1 cellular context compared by ENCODE assay signal in genomic region chr14:61537567-61538463, GRCh38.
TF ChIP-seq lines count a peak whose summit lies in the region.

No MANE protein-coding gene starts in this region.

TF ChIP-seq in HepG2, 621 proteins besides CTCF, POLR2A, EP300 and RAD21 (continued from another document and continues in another):
- TF ChIP-seq ZSCAN21 (CRISPR knock-in tag; IDR thresholded peaks at IDR 0.05; ENCODE audit: borderline replicate concordance) = peak; percentile 46; the same call in 1 of the 2 replicates
- TF ChIP-seq, protein P1, sequence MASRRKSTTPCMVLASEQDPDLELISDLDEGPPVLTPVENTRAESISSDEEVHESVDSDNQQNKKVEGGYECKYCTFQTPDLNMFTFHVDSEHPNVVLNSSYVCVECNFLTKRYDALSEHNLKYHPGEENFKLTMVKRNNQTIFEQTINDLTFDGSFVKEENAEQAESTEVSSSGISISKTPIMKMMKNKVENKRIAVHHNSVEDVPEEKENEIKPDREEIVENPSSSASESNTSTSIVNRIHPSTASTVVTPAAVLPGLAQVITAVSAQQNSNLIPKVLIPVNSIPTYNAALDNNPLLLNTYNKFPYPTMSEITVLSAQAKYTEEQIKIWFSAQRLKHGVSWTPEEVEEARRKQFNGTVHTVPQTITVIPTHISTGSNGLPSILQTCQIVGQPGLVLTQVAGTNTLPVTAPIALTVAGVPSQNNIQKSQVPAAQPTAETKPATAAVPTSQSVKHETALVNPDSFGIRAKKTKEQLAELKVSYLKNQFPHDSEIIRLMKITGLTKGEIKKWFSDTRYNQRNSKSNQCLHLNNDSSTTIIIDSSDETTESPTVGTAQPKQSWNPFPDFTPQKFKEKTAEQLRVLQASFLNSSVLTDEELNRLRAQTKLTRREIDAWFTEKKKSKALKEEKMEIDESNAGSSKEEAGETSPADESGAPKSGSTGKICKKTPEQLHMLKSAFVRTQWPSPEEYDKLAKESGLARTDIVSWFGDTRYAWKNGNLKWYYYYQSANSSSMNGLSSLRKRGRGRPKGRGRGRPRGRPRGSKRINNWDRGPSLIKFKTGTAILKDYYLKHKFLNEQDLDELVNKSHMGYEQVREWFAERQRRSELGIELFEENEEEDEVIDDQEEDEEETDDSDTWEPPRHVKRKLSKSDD (CRISPR knock-in tag; IDR thresholded peaks at IDR 0.05; ENCODE audit: low read depth) = no peak
- peak; percentile 83 for TF ChIP-seq RARA (CRISPR knock-in tag; IDR thresholded peaks at IDR 0.05)
- TF ChIP-seq ZNF224 (CRISPR knock-in tag; IDR thresholded peaks at IDR 0.05) = no peak
- TF ChIP-seq TGIF2 (CRISPR knock-in tag; IDR thresholded peaks at IDR 0.05) = peak; percentile 81
- TF ChIP-seq, protein P2, sequence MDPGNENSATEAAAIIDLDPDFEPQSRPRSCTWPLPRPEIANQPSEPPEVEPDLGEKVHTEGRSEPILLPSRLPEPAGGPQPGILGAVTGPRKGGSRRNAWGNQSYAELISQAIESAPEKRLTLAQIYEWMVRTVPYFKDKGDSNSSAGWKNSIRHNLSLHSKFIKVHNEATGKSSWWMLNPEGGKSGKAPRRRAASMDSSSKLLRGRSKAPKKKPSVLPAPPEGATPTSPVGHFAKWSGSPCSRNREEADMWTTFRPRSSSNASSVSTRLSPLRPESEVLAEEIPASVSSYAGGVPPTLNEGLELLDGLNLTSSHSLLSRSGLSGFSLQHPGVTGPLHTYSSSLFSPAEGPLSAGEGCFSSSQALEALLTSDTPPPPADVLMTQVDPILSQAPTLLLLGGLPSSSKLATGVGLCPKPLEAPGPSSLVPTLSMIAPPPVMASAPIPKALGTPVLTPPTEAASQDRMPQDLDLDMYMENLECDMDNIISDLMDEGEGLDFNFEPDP (CRISPR knock-in tag; conservative IDR thresholded peaks at IDR 0.05) = no peak
- TF ChIP-seq ZNF230 (CRISPR knock-in tag; IDR thresholded peaks at IDR 0.05) = no peak
- TF ChIP-seq SKI (IDR thresholded peaks at IDR 0.05; ENCODE audit: partially characterized antibody) = peak; percentile 80
- TF ChIP-seq ZNF607 (CRISPR knock-in tag; IDR thresholded peaks at IDR 0.05; ENCODE audit: borderline replicate concordance) = no peak
- no peak for TF ChIP-seq ZNF180 (CRISPR knock-in tag; IDR thresholded peaks at IDR 0.05; ENCODE audit: borderline replicate concordance, low read depth)
- TF ChIP-seq, protein P3, sequence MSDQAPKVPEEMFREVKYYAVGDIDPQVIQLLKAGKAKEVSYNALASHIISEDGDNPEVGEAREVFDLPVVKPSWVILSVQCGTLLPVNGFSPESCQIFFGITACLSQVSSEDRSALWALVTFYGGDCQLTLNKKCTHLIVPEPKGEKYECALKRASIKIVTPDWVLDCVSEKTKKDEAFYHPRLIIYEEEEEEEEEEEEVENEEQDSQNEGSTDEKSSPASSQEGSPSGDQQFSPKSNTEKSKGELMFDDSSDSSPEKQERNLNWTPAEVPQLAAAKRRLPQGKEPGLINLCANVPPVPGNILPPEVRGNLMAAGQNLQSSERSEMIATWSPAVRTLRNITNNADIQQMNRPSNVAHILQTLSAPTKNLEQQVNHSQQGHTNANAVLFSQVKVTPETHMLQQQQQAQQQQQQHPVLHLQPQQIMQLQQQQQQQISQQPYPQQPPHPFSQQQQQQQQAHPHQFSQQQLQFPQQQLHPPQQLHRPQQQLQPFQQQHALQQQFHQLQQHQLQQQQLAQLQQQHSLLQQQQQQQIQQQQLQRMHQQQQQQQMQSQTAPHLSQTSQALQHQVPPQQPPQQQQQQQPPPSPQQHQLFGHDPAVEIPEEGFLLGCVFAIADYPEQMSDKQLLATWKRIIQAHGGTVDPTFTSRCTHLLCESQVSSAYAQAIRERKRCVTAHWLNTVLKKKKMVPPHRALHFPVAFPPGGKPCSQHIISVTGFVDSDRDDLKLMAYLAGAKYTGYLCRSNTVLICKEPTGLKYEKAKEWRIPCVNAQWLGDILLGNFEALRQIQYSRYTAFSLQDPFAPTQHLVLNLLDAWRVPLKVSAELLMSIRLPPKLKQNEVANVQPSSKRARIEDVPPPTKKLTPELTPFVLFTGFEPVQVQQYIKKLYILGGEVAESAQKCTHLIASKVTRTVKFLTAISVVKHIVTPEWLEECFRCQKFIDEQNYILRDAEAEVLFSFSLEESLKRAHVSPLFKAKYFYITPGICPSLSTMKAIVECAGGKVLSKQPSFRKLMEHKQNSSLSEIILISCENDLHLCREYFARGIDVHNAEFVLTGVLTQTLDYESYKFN (CRISPR knock-in tag; conservative IDR thresholded peaks at IDR 0.05) = peak; percentile 66
- no peak for TF ChIP-seq ZNF589 (CRISPR knock-in tag; conservative IDR thresholded peaks at IDR 0.05)
- TF ChIP-seq NFE2 (CRISPR knock-in tag; IDR thresholded peaks at IDR 0.05) = peak; percentile 98
- TF ChIP-seq HOXA3 (CRISPR knock-in tag; IDR thresholded peaks at IDR 0.05) = peak; percentile 21
- TF ChIP-seq, protein P4, sequence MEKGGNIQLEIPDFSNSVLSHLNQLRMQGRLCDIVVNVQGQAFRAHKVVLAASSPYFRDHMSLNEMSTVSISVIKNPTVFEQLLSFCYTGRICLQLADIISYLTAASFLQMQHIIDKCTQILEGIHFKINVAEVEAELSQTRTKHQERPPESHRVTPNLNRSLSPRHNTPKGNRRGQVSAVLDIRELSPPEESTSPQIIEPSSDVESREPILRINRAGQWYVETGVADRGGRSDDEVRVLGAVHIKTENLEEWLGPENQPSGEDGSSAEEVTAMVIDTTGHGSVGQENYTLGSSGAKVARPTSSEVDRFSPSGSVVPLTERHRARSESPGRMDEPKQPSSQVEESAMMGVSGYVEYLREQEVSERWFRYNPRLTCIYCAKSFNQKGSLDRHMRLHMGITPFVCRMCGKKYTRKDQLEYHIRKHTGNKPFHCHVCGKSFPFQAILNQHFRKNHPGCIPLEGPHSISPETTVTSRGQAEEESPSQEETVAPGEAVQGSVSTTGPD (CRISPR knock-in tag; IDR thresholded peaks at IDR 0.05) = no peak
- peak; percentile 68; the same call in 1 of the 2 replicates for TF ChIP-seq FOSL1 (CRISPR knock-in tag; IDR thresholded peaks at IDR 0.05; ENCODE audit: borderline replicate concordance)
- TF ChIP-seq, protein P5, sequence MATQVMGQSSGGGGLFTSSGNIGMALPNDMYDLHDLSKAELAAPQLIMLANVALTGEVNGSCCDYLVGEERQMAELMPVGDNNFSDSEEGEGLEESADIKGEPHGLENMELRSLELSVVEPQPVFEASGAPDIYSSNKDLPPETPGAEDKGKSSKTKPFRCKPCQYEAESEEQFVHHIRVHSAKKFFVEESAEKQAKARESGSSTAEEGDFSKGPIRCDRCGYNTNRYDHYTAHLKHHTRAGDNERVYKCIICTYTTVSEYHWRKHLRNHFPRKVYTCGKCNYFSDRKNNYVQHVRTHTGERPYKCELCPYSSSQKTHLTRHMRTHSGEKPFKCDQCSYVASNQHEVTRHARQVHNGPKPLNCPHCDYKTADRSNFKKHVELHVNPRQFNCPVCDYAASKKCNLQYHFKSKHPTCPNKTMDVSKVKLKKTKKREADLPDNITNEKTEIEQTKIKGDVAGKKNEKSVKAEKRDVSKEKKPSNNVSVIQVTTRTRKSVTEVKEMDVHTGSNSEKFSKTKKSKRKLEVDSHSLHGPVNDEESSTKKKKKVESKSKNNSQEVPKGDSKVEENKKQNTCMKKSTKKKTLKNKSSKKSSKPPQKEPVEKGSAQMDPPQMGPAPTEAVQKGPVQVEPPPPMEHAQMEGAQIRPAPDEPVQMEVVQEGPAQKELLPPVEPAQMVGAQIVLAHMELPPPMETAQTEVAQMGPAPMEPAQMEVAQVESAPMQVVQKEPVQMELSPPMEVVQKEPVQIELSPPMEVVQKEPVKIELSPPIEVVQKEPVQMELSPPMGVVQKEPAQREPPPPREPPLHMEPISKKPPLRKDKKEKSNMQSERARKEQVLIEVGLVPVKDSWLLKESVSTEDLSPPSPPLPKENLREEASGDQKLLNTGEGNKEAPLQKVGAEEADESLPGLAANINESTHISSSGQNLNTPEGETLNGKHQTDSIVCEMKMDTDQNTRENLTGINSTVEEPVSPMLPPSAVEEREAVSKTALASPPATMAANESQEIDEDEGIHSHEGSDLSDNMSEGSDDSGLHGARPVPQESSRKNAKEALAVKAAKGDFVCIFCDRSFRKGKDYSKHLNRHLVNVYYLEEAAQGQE (IDR thresholded peaks at IDR 0.05; ENCODE audit: borderline replicate concordance in 1 of 2, low read depth in 1 of 2, low read length in 2 of 2) = peak in 1 of 2 experiments; percentile 59; a peak in 2 of 4 replicates
- TF ChIP-seq ZSCAN29 (CRISPR knock-in tag; conservative IDR thresholded peaks at IDR 0.05) = no peak; the same call in 1 of the 2 replicates
- no peak for TF ChIP-seq CSRNP2 (CRISPR knock-in tag; conservative IDR thresholded peaks at IDR 0.05; ENCODE audit: low read depth)
- TF ChIP-seq NFRKB (IDR thresholded peaks at IDR 0.05) = no peak
- TF ChIP-seq BHLHE40 (IDR thresholded peaks at IDR 0.05; ENCODE audit: low read length) = peak; percentile 98
- TF ChIP-seq MAFG (CRISPR knock-in tag; IDR thresholded peaks at IDR 0.05) = no peak
- TF ChIP-seq NFKBIZ (CRISPR knock-in tag; IDR thresholded peaks at IDR 0.05) = peak; percentile 80; the same call in 1 of the 2 replicates
- no peak for TF ChIP-seq ZNF510 (CRISPR knock-in tag; IDR thresholded peaks at IDR 0.05; ENCODE audit: low read depth)
- TF ChIP-seq NR0B2 (CRISPR knock-in tag; IDR thresholded peaks at IDR 0.05) = no peak
- TF ChIP-seq, protein P6, sequence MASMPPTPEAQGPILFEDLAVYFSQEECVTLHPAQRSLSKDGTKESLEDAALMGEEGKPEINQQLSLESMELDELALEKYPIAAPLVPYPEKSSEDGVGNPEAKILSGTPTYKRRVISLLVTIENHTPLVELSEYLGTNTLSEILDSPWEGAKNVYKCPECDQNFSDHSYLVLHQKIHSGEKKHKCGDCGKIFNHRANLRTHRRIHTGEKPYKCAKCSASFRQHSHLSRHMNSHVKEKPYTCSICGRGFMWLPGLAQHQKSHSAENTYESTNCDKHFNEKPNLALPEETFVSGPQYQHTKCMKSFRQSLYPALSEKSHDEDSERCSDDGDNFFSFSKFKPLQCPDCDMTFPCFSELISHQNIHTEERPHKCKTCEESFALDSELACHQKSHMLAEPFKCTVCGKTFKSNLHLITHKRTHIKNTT (CRISPR knock-in tag; IDR thresholded peaks at IDR 0.05) = no peak
- no peak for TF ChIP-seq SP2 (CRISPR knock-in tag; IDR thresholded peaks at IDR 0.05)
- TF ChIP-seq, protein P7, sequence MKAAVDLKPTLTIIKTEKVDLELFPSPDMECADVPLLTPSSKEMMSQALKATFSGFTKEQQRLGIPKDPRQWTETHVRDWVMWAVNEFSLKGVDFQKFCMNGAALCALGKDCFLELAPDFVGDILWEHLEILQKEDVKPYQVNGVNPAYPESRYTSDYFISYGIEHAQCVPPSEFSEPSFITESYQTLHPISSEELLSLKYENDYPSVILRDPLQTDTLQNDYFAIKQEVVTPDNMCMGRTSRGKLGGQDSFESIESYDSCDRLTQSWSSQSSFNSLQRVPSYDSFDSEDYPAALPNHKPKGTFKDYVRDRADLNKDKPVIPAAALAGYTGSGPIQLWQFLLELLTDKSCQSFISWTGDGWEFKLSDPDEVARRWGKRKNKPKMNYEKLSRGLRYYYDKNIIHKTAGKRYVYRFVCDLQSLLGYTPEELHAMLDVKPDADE (CRISPR knock-in tag; IDR thresholded peaks at IDR 0.05) = no peak
- no peak; the same call in 1 of the 2 replicates for TF ChIP-seq ZBTB46 (CRISPR knock-in tag; IDR thresholded peaks at IDR 0.05; ENCODE audit: borderline replicate concordance)
- no peak for TF ChIP-seq PCBP1 (IDR thresholded peaks at IDR 0.05; ENCODE audit: borderline replicate concordance, low read depth, low read length)
- TF ChIP-seq ZMYM3 (CRISPR knock-in tag; IDR thresholded peaks at IDR 0.05) = no peak
- TF ChIP-seq ZBTB8A (CRISPR knock-in tag; IDR thresholded peaks at IDR 0.05; ENCODE audit: borderline replicate concordance, low read depth) = no peak
- TF ChIP-seq ZBTB33 (CRISPR knock-in tag; IDR thresholded peaks at IDR 0.05) = peak; percentile 70
- no peak for TF ChIP-seq SRY (CRISPR knock-in tag; IDR thresholded peaks at IDR 0.05)
- TF ChIP-seq ZNF33A (CRISPR knock-in tag; IDR thresholded peaks at IDR 0.05; ENCODE audit: borderline replicate concordance) = no peak
- peak; percentile 87; the same call in 1 of the 2 replicates for TF ChIP-seq ZKSCAN8 (CRISPR knock-in tag; IDR thresholded peaks at IDR 0.05; ENCODE audit: borderline replicate concordance)
- no peak; the same call in 1 of the 2 replicates for TF ChIP-seq MYC (CRISPR knock-in tag; IDR thresholded peaks at IDR 0.05; ENCODE audit: borderline replicate concordance)
- TF ChIP-seq ZNF614 (CRISPR knock-in tag; IDR thresholded peaks at IDR 0.05; ENCODE audit: borderline replicate concordance) = peak; percentile 75; the same call in 1 of the 2 replicates
